ENCODE assay signal across 8 cellular contexts in genomic region chr3:184727357-184728060, GRCh38. TPM values are rescaled to one million over a fixed set of nuclear protein-coding genes. Genes with fewer than 3 reads are reported as not detected.
DNase-seq lines count a peak whose midpoint lies in the region; ATAC-seq and TF ChIP-seq lines count a peak whose summit lies in the region.

No MANE protein-coding gene starts in this region.

- no peaks in the 10 kb centered on the region for H4K20me1 ChIP-seq in DOHH2 (ENCODE audit: control insufficient read depth, insufficient read depth, low read depth, low read length)
- H4K20me1 ChIP-seq in Karpas-422 (ENCODE audit: insufficient read depth, low read depth, low read length): no peaks in the 10 kb centered on the region
- H4K20me1 ChIP-seq in PC-9 (ENCODE audit: insufficient read depth): no peaks in the 10 kb centered on the region

- H3K27me3 ChIP-seq in DOHH2 (ENCODE audit: control insufficient read depth, low read length) (peaks cover 16% of the 10 kb centered on the region), Karpas-422 (ENCODE audit: low read length) (no peaks in the 10 kb centered on the region), PC-9 (ENCODE audit: insufficient read depth, low read depth) (no peaks in the 10 kb centered on the region), cardiac muscle cell (no peaks in the 10 kb centered on the region)

- no peak overlapping the region for H3K4me2 ChIP-seq in DOHH2 (ENCODE audit: low read length)
- H3K4me2 ChIP-seq in Karpas-422 (ENCODE audit: low read depth, low read length, poor library complexity, severe bottlenecking): no peak overlapping the region
- H3K4me2 ChIP-seq in PC-9: peak overlapping the region; percentile 17

- H3K9me2 ChIP-seq in DOHH2 (replicated peaks; ENCODE audit: control insufficient read depth, low read length) (no peaks in the 10 kb centered on the region), Karpas-422 (replicated peaks; ENCODE audit: insufficient read depth, low read length) (no peaks in the 10 kb centered on the region), PC-9 (ENCODE audit: insufficient read depth) (no peaks in the 10 kb centered on the region)

- H3K4me1 ChIP-seq in DOHH2 (ENCODE audit: control insufficient read depth, low read length) (no peaks in the 10 kb centered on the region), Karpas-422 (ENCODE audit: low read length) (peaks cover 10% of the 10 kb centered on the region), PC-9 (replicated peaks; ENCODE audit: insufficient read depth) (peaks cover 10% of the 10 kb centered on the region), cardiac muscle cell (ENCODE audit: low read depth) (peaks cover 36% of the 10 kb centered on the region)

- H3K79me2 ChIP-seq in DOHH2 (ENCODE audit: control insufficient read depth, low read length) (no peaks in the 10 kb centered on the region), Karpas-422 (ENCODE audit: low read length) (no peaks in the 10 kb centered on the region), PC-9 (ENCODE audit: low read depth) (no peaks in the 10 kb centered on the region)

- H3K4me3 ChIP-seq in DOHH2 (ENCODE audit: low read length) (no peak overlapping the region), Karpas-422 (ENCODE audit: low read length) (no peak overlapping the region), PC-9 (no peak overlapping the region), cardiac muscle cell (no peak overlapping the region)

- CTCF ChIA-PET in PC-9 (lab: Charles Lee): interaction anchor here (1.0 to 2.9 kb wide), 2 partner anchors 24 to 166 kb away, joined by 3 to 21 read pairs; partner anchors contain the start of gene EPHB3
- CTCF ChIA-PET in activated naive CD4-positive, alpha-beta T cell treated with anti-CD3 and anti-CD28 coated beads, Interleukin-2, amount 10 ng/mL, durations not matched to agents 7 days and 5 days (lab: Charles Lee): interaction anchor here (0.6 to 3.0 kb wide), 22 partner anchors 10 to 495 kb away, joined by 3 to 9 read pairs (median 3); no protein-coding TSS in a partner anchor

- DNase-seq in Karpas-422 (peak; percentile 93), PC-9 (peak; percentile 76 to 82), cardiac muscle cell (ENCODE audit: low read depth in 1 of 2, low spot score in 1 of 2) (peak; percentile 82 to 95), posterior vena cava (ENCODE audit: low spot score) (peak; percentile 62)
- peak; percentile 53 for DNase-seq in activated naive CD4-positive, alpha-beta T cell treated with anti-CD3 and anti-CD28 coated beads, Interleukin-2, amount 10 ng/mL, durations not matched to agents 7 days and 5 days

- POLR2A ChIA-PET in PC-9 (lab: Charles Lee; ENCODE audit: unreplicated experiment): interaction anchor here (0.7 kb wide), 1 partner anchor 13 kb away, joined by 3 read pairs; no protein-coding TSS in a partner anchor

- H3F3A ChIP-seq in DOHH2 (ENCODE audit: control insufficient read depth, insufficient read depth): no peaks in the 10 kb centered on the region
- no peaks in the 10 kb centered on the region for H3F3A ChIP-seq in PC-9 (ENCODE audit: insufficient read depth, low read depth)

- H3K27ac ChIP-seq in DOHH2 (ENCODE audit: low read depth, low read length): no peak overlapping the region
- no peak overlapping the region for H3K27ac ChIP-seq in Karpas-422 (ENCODE audit: low read length)
- H3K27ac ChIP-seq in PC-9: no peak overlapping the region
- peak overlapping the region; percentile 84 for H3K27ac ChIP-seq in cardiac muscle cell

- no peak overlapping the region for H3K27ac Mint-ChIP-seq in activated naive CD4-positive, alpha-beta T cell treated with anti-CD3 and anti-CD28 coated beads, Interleukin-2, amount 10 ng/mL, durations not matched to agents 7 days and 5 days

- no peaks in the 10 kb centered on the region for H3K9me3 Mint-ChIP-seq in activated naive CD4-positive, alpha-beta T cell treated with anti-CD3 and anti-CD28 coated beads, Interleukin-2, amount 10 ng/mL, durations not matched to agents 7 days and 5 days

- no peaks in the 10 kb centered on the region for H3K36me3 ChIP-seq in DOHH2 (ENCODE audit: control insufficient read depth, low read length)
- no peaks in the 10 kb centered on the region for H3K36me3 ChIP-seq in Karpas-422 (ENCODE audit: insufficient read depth, low read length)
- H3K36me3 ChIP-seq in PC-9 (ENCODE audit: low read depth): no peaks in the 10 kb centered on the region
- no peaks in the 10 kb centered on the region for H3K36me3 ChIP-seq in cardiac muscle cell

- no peaks in the 10 kb centered on the region for H3K4me1 Mint-ChIP-seq in activated naive CD4-positive, alpha-beta T cell treated with anti-CD3 and anti-CD28 coated beads, Interleukin-2, amount 10 ng/mL, durations not matched to agents 7 days and 5 days

- peaks cover 36% of the 10 kb centered on the region for H3K27me3 Mint-ChIP-seq in activated naive CD4-positive, alpha-beta T cell treated with anti-CD3 and anti-CD28 coated beads, Interleukin-2, amount 10 ng/mL, durations not matched to agents 7 days and 5 days

- ATAC-seq in GM19452 (IDR thresholded peaks at IDR 0.05; ENCODE audit: unreplicated experiment): no peak
- ATAC-seq in HG03108 (IDR thresholded peaks at IDR 0.05; ENCODE audit: unreplicated experiment): no peak

- BruUV-seq in PC-9 (replicated peaks; lab: Mats Ljungman, UMichigan): no TSS peak

- TF ChIP-seq CTCF in DOHH2 (IDR thresholded peaks at IDR 0.05; ENCODE audit: low read depth, low read length, poor library complexity, severe bottlenecking): peak; percentile 87
- TF ChIP-seq CTCF in PC-9 (conservative IDR thresholded peaks at IDR 0.05): peak; percentile 91
- peak; percentile 82 for TF ChIP-seq CTCF in cardiac muscle cell (IDR thresholded peaks at IDR 0.05; ENCODE audit: low read depth, low read length)

- H3K9me3 ChIP-seq in DOHH2 (ENCODE audit: control insufficient read depth, insufficient read depth, low read length): no peaks in the 10 kb centered on the region
- H3K9me3 ChIP-seq in Karpas-422 (ENCODE audit: low read length): no peaks in the 10 kb centered on the region
- no peaks in the 10 kb centered on the region for H3K9me3 ChIP-seq in PC-9 (ENCODE audit: insufficient read depth, low read depth)
- no peaks in the 10 kb centered on the region for H3K9me3 ChIP-seq in cardiac muscle cell (ENCODE audit: low read depth)

- intact Hi-C loops in PC-9 (cut with micrococcal nuclease; ENCODE audit: unreplicated experiment) (loop anchor here (1.0 to 5.0 kb wide), 4 partner anchors 50 to 166 kb away; partner anchors contain the start of gene EPHB3), posterior vena cava (cut with DNase I) (no loop called here)

- no peaks in the 10 kb centered on the region for H3K36me3 Mint-ChIP-seq in activated naive CD4-positive, alpha-beta T cell treated with anti-CD3 and anti-CD28 coated beads, Interleukin-2, amount 10 ng/mL, durations not matched to agents 7 days and 5 days

- no peak overlapping the region for H3K9ac ChIP-seq in Karpas-422 (ENCODE audit: low read length)

- H2AFZ ChIP-seq in Karpas-422 (ENCODE audit: low read length) (no peak overlapping the region), PC-9 (no peak overlapping the region)

- H3K4me3 Mint-ChIP-seq in activated naive CD4-positive, alpha-beta T cell treated with anti-CD3 and anti-CD28 coated beads, Interleukin-2, amount 10 ng/mL, durations not matched to agents 7 days and 5 days: no peak overlapping the region

RNA-seq across cellular contexts. Expression of gene MAGEF1, which starts 15.6 kb away (rescaled TPM):
- total RNA-seq in Karpas-422 (2014; rRNA removed; shearing (Covaris generic); ENCODE audit: low replicate concordance): 50.8 and 123 TPM in 2 replicates
- total RNA-seq in PC-9 (2021) (97.2 and 106 TPM in 2 replicates), cardiac muscle cell (200 and 255 TPM in 2 replicates), posterior vena cava (10 to 100 TPM; 29.6 to 31.3 TPM)
- 236 and 249 TPM in 2 replicates for polyA plus RNA-seq in cardiac muscle cell
